ENCODE assay signal across 8 cellular contexts in the genomic region with DNA sequence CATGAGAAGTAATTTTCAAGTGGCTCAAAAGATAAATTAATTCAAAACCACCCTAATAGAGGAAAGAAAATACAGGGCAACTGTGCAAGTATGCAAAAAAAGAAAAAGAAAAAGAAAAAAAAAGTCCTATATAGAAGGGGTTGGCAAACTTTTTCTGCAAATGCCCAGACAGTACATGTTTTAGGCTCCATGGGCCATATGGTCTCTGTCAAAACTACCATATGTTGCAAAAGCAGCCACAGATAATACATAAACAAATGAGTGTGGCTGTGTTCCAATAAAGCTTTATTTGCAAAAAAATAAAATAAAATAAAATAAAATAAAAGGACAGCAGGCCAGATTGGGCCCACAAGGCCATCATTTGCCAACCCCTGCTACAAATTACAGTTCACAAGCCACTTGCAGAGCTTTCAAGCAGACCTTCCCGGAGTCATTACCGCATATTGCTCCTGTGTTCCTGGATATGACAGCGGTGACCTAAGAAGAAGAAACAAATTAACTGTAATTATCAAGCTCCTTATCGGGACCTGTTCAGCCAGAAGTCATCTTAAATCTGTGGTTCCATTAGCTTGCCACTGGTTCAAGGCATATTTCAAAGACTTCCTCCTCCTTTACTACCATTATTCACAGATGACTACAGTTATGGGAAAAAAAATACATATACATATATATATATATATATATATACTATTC. TPM values are rescaled to one million over a fixed set of nuclear protein-coding genes. Genes with fewer than 3 reads are reported as not detected.
DNase-seq lines count a peak whose midpoint lies in the region; ATAC-seq, FAIRE-seq and TF ChIP-seq lines count a peak whose summit lies in the region.

No MANE protein-coding gene starts in this region.

- DNase-seq in GM12865 (ENCODE audit: low read depth) (peak; percentile 28), NCI-H2227 (lab: John Stamatoyannopoulos, UW; ENCODE audit: unreplicated experiment) (peak; percentile 33), astrocyte (ENCODE audit: low read depth) (no peak), osteocyte (ENCODE audit: extremely low spot score, unreplicated experiment) (no peak), midbrain (lab: John Stamatoyannopoulos, UW) (no peak), omental fat pad (ENCODE audit: low spot score) (no peak)

- no peak overlapping the region for H3K4me3 Mint-ChIP-seq in astrocyte (ENCODE audit: unreplicated experiment)
- H3K4me3 Mint-ChIP-seq in osteocyte (ENCODE audit: unreplicated experiment), result no peak overlapping the region

- peaks cover 26% of the 10 kb centered on the region for H3K4me1 ChIP-seq in astrocyte (ENCODE audit: insufficient read depth, low read length)

- H3K27ac Mint-ChIP-seq in astrocyte (ENCODE audit: unreplicated experiment) (peak overlapping the region; percentile 55), osteocyte (ENCODE audit: unreplicated experiment) (peak overlapping the region; percentile 98)

- H3K27me3 Mint-ChIP-seq in astrocyte (ENCODE audit: low read depth, unreplicated experiment) (no peaks in the 10 kb centered on the region), osteocyte (ENCODE audit: unreplicated experiment) (no peaks in the 10 kb centered on the region)

- ATAC-seq in HG02571 (IDR thresholded peaks at IDR 0.05; ENCODE audit: unreplicated experiment), result no peak
- ATAC-seq in HG03039 (IDR thresholded peaks at IDR 0.05; ENCODE audit: unreplicated experiment), result no peak
- no peak for ATAC-seq in omental fat pad (ENCODE audit: low FRiP score)

- H3K4me2 ChIP-seq in astrocyte (ENCODE audit: low read length), result no peak overlapping the region

- peaks cover 61% of the 10 kb centered on the region for H3K79me2 ChIP-seq in astrocyte (ENCODE audit: insufficient read depth, low read length)

- H3K9me3 ChIP-seq in astrocyte (ENCODE audit: insufficient read depth, low read depth, low read length), result no peaks in the 10 kb centered on the region

- TF ChIP-seq CTCF in GM12865 (IDR thresholded peaks at IDR 0.05; ENCODE audit: insufficient read depth, low read depth, low read length, missing control alignments) (no peak), astrocyte (IDR thresholded peaks at IDR 0.05; ENCODE audit: insufficient read depth, low read depth, low read length) (no peak), osteocyte (IDR thresholded peaks at IDR 0.05) (no peak), omental fat pad (IDR thresholded peaks at IDR 0.05) (no peak)

- no peak overlapping the region for H3K9ac ChIP-seq in astrocyte (ENCODE audit: low read length)

- peaks cover 27% of the 10 kb centered on the region for H3K36me3 ChIP-seq in astrocyte (ENCODE audit: insufficient read depth, low read length)

- H2AFZ ChIP-seq in astrocyte (ENCODE audit: low read depth, low read length), result no peak overlapping the region

- H3K36me3 Mint-ChIP-seq in astrocyte (ENCODE audit: low read depth, unreplicated experiment) (no peaks in the 10 kb centered on the region), osteocyte (ENCODE audit: unreplicated experiment) (peaks cover 17% of the 10 kb centered on the region)

- H3K27me3 ChIP-seq in astrocyte (ENCODE audit: insufficient read depth, low read length), result no peaks in the 10 kb centered on the region

- peaks cover 30% of the 10 kb centered on the region for H3K4me1 Mint-ChIP-seq in astrocyte (ENCODE audit: low read depth, unreplicated experiment)
- peaks cover 49% of the 10 kb centered on the region for H3K4me1 Mint-ChIP-seq in osteocyte (ENCODE audit: unreplicated experiment)

- peak overlapping the region; percentile 29 for H3K27ac ChIP-seq in astrocyte (ENCODE audit: low read depth, low read length)

- no peak for FAIRE-seq in astrocyte (lab: Jason Lieb, UNC)

- H4K20me1 ChIP-seq in astrocyte (ENCODE audit: insufficient read depth, low read length), result peaks cover 10% of the 10 kb centered on the region

- H3K4me3 ChIP-seq in GM12865 (ENCODE audit: low read depth, low read length) (peak overlapping the region; percentile 66), astrocyte (ENCODE audit: insufficient read depth, low read depth, low read length) (no peak overlapping the region)

- H3K9me3 Mint-ChIP-seq in astrocyte (ENCODE audit: unreplicated experiment) (no peaks in the 10 kb centered on the region), osteocyte (ENCODE audit: unreplicated experiment) (no peaks in the 10 kb centered on the region)

RNA-seq across cellular contexts. Expression of a gene that starts 15.9 kb away (rescaled TPM):
- total RNA-seq in astrocyte, result 64.2 and 68.7 TPM in 2 replicates
- 69.6 and 79.6 TPM in 2 replicates for total RNA-seq in osteocyte
- 10 to 100 TPM; 38.0 to 74.7 (median 53.6) TPM for total RNA-seq in omental fat pad

RNA-seq across cellular contexts. Expression of a gene that starts 38.5 kb away (rescaled TPM):
- total RNA-seq in astrocyte (29.0 and 34.9 TPM in 2 replicates), osteocyte (31.9 and 32.3 TPM in 2 replicates), omental fat pad (10 to 100 TPM; 40.2 to 53.0 (median 49.1) TPM)

Comparison
In these comparisons a context has a peak if more than half of its experiments do, and no peak if none do; other contexts are left out.
1. DNase-seq: peak in GM12865 (single experiment) and NCI-H2227 (single experiment); none in astrocyte (single experiment), osteocyte (single experiment), midbrain (single experiment) and omental fat pad (single experiment).